Comparison of ENCODE assay signal across 8 cellular contexts in genomic region chr1:32962248-32962896, GRCh38. TPM values are rescaled to one million over a fixed set of nuclear protein-coding genes. Genes with fewer than 3 reads are reported as not detected.
DNase-seq lines count a peak whose midpoint lies in the region; ATAC-seq lines count a peak whose summit lies in the region.

No MANE protein-coding gene starts in this region.

- ATAC-seq in natural killer cell treated with Interleukin-12 subunit alpha and Interleukin-12 subunit beta and Interleukin-15 and Interleukin-18, amount 100 ng/mL, for 72 hours: peak in 1 of 2 donors; percentile 0
- ATAC-seq in HG02623 (IDR thresholded peaks at IDR 0.05; ENCODE audit: unreplicated experiment): no peak
- ATAC-seq in HG03460 (IDR thresholded peaks at IDR 0.05; ENCODE audit: unreplicated experiment): no peak

- H3K4me3 Mint-ChIP-seq in dendritic cell treated with granulocyte-macrophage colony-stimulating factor and Interleukin-4, amounts not matched to agents 40 ng/mL and 50 ng/mL, for 4 days: peak overlapping the region; percentile 93
- peak overlapping the region; percentile 92 for H3K4me3 Mint-ChIP-seq in natural killer cell treated with Interleukin-12 subunit alpha and Interleukin-12 subunit beta and Interleukin-15 and Interleukin-18, amount 100 ng/mL, for 72 hours

- peaks cover 63% of the 10 kb centered on the region for H3K36me3 Mint-ChIP-seq in dendritic cell treated with granulocyte-macrophage colony-stimulating factor and Interleukin-4, amounts not matched to agents 40 ng/mL and 50 ng/mL, for 4 days (ENCODE audit: low read depth)
- peaks cover 8% of the 10 kb centered on the region for H3K36me3 Mint-ChIP-seq in natural killer cell treated with Interleukin-12 subunit alpha and Interleukin-12 subunit beta and Interleukin-15 and Interleukin-18, amount 100 ng/mL, for 72 hours

- no peaks in the 10 kb centered on the region for H3K9me3 Mint-ChIP-seq in dendritic cell treated with granulocyte-macrophage colony-stimulating factor and Interleukin-4, amounts not matched to agents 40 ng/mL and 50 ng/mL, for 4 days
- peaks cover 3% of the 10 kb centered on the region for H3K9me3 Mint-ChIP-seq in natural killer cell treated with Interleukin-12 subunit alpha and Interleukin-12 subunit beta and Interleukin-15 and Interleukin-18, amount 100 ng/mL, for 72 hours

- peak overlapping the region; percentile 88 for H3K27ac Mint-ChIP-seq in dendritic cell treated with granulocyte-macrophage colony-stimulating factor and Interleukin-4, amounts not matched to agents 40 ng/mL and 50 ng/mL, for 4 days
- H3K27ac Mint-ChIP-seq in natural killer cell treated with Interleukin-12 subunit alpha and Interleukin-12 subunit beta and Interleukin-15 and Interleukin-18, amount 100 ng/mL, for 72 hours: peak overlapping the region; percentile 70 to 95

- H3K4me1 Mint-ChIP-seq in dendritic cell treated with granulocyte-macrophage colony-stimulating factor and Interleukin-4, amounts not matched to agents 40 ng/mL and 50 ng/mL, for 4 days (ENCODE audit: low read depth): peaks cover 55% of the 10 kb centered on the region
- peaks cover 50 to 54% of the 10 kb centered on the region in 2 donors for H3K4me1 Mint-ChIP-seq in natural killer cell treated with Interleukin-12 subunit alpha and Interleukin-12 subunit beta and Interleukin-15 and Interleukin-18, amount 100 ng/mL, for 72 hours (ENCODE audit: low read depth in 2 of 2)

- peak; percentile 40 for DNase-seq in NCI-H510A treated with DMSO at 0.1 percent for 48 hours (lab: John Stamatoyannopoulos, UW)
- DNase-seq in NCI-H510A (lab: John Stamatoyannopoulos, UW): no peak
- peak; percentile 60 for DNase-seq in MV-4-11 (lab: John Stamatoyannopoulos, UW)
- no peak for DNase-seq in natural killer cell treated with Interleukin-12 subunit alpha and Interleukin-12 subunit beta and Interleukin-15 and Interleukin-18, amount 100 ng/mL, for 72 hours (ENCODE audit: low spot score)
- DNase-seq in inferior parietal cortex (ENCODE audit: extremely low spot score): no peak

- no peaks in the 10 kb centered on the region for H3K27me3 Mint-ChIP-seq in dendritic cell treated with granulocyte-macrophage colony-stimulating factor and Interleukin-4, amounts not matched to agents 40 ng/mL and 50 ng/mL, for 4 days
- no peaks in the 10 kb centered on the region for H3K27me3 Mint-ChIP-seq in natural killer cell treated with Interleukin-12 subunit alpha and Interleukin-12 subunit beta and Interleukin-15 and Interleukin-18, amount 100 ng/mL, for 72 hours

- intact Hi-C loops in dendritic cell treated with granulocyte-macrophage colony-stimulating factor and Interleukin-4, amounts not matched to agents 40 ng/mL and 50 ng/mL, for 4 days (cut with micrococcal nuclease): loop anchor here (5.0 to 10.0 kb wide), 2 partner anchors 45 to 122 kb away; partner anchors contain the start of gene AZIN2

RNA-seq across cellular contexts. Expression of gene RNF19B, which starts 2.2 kb away (rescaled TPM):
- 100 to 1,000 TPM in 1 of 2 donors, 10 to 100 TPM in 1; 92.0 to 246 TPM for total RNA-seq in natural killer cell treated with Interleukin-12 subunit alpha and Interleukin-12 subunit beta and Interleukin-15 and Interleukin-18, amount 100 ng/mL, for 72 hours

Comparison
In these comparisons a context has a peak if more than half of its experiments do, and no peak if none do; other contexts are left out.
1. DNase-seq: peak in NCI-H510A treated with DMSO at 0.1 percent for 48 hours (single experiment) and MV-4-11 (single experiment); none in NCI-H510A (single experiment), natural killer cell treated with Interleukin-12 subunit alpha and Interleukin-12 subunit beta and Interleukin-15 and Interleukin-18, amount 100 ng/mL, for 72 hours (single experiment) and inferior parietal cortex (single experiment).